Comparison of ENCODE assay signal across 30 cellular contexts in the genomic region with DNA sequence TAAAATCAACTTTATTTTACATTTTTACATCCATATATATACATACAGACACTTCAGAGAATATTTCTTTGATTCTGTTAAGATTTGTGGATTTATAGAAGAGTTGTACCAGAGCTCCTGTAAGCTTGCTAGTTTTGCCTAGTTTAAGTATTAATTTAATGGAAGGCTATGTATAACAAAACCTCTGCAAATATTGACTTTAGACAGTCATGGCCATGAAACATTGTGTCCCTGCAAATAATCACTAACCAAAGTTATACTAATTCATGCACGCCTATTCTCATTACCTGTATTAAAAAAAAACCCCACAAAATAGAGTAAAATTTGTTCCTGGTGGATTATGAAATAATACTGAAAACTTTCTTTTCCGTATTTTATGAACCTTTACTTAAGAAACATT.
"Had no signal": no experiment of that assay in that cellular context is flagged by ENCODE, and none has a peak within 500 bp of the region (broad histone marks: within the 10 kb centered on the region; RNA-seq: fewer than 3 reads in every experiment).

No MANE protein-coding gene starts in this region.

- ATAC-seq: left colon; left lung; lower lobe of right lung; natural killer cell; right cardiac atrium; sciatic nerve; stimulated activated naive B cell treated with anti-CD40 and anti-IgM and Interleukin-4, amounts not matched to agents 10 μg/mL and 1 μg/mL and 100 μg/mL, for 72 hours; stimulated activated naive CD8-positive, alpha-beta T cell treated with anti-CD3 and anti-CD28 coated beads, Interleukin-15, Interleukin-2, amounts not matched to agents 100 U/mL and 50 U/mL, for 24 hours; upper lobe of right lung had no signal

- H3K27me3 ChIP-seq: left lung, neural progenitor cell, neutrophil, ovary, stomach, testis, thyroid gland, upper lobe of right lung had no signal

- H3K36me3 ChIP-seq: left lung, lower lobe of right lung, neural progenitor cell, neutrophil, ovary, prostate gland, stomach, thyroid gland, upper lobe of right lung had no signal

- DNase-seq: hippocampal formation; kidney; left colon; left lung; lower lobe of right lung; mammary epithelial cell; mesenchymal stem cell; naive B cell; natural killer cell; nephron progenitor cell; ovary; posterior cingulate gyrus; retina; right cardiac atrium; stimulated activated CD4-positive, alpha-beta T cell treated with anti-CD3 and anti-CD28 coated beads, Interleukin-12 subunit alpha, Interleukin-12 subunit beta, amount 100 ng/mL, for 4 hours; stimulated activated CD4-positive, alpha-beta T cell treated with anti-CD3 and anti-CD28 coated beads, Interleukin-15, amount 100 ng/mL, for 24 hours; stimulated activated CD4-positive, alpha-beta T cell treated with anti-CD3 and anti-CD28 coated beads, Interleukin-2, amount 100 ng/mL, for 24 hours; stimulated activated CD4-positive, alpha-beta T cell treated with anti-CD3 and anti-CD28 coated beads, Interleukin-4, amount 100 ng/mL, for 1 hour; stimulated activated naive B cell treated with anti-CD40 and anti-IgM and Interleukin-4, amounts not matched to agents 10 μg/mL and 1 μg/mL and 100 μg/mL, for 72 hours; stimulated activated naive CD8-positive, alpha-beta T cell treated with anti-CD3 and anti-CD28 coated beads, Interleukin-15, Interleukin-2, amounts not matched to agents 100 U/mL and 50 U/mL, for 24 hours; stomach; testis; thyroid gland; trophoblast cell; upper lobe of right lung had no signal

- H3K4me1 ChIP-seq: left lung, lower lobe of right lung, neural progenitor cell, prostate gland, stomach, testis, thyroid gland, upper lobe of right lung had no signal

- H3K9me3 ChIP-seq: left lung, lower lobe of right lung, neutrophil, ovary, prostate gland, stomach, testis, thyroid gland, upper lobe of right lung had no signal

- H3K4me3 ChIP-seq: left lung, lower lobe of right lung, neural progenitor cell, ovary, prostate gland, skin epidermis, stomach, testis, thyroid gland, upper lobe of right lung had no signal

- H3K27ac ChIP-seq: left lung, lower lobe of right lung, neural progenitor cell, neutrophil, ovary, prostate gland, skin epidermis, stomach, testis, thyroid gland, upper lobe of right lung had no signal
